ENCODE assay signal across 9 cellular contexts in the genomic region with DNA sequence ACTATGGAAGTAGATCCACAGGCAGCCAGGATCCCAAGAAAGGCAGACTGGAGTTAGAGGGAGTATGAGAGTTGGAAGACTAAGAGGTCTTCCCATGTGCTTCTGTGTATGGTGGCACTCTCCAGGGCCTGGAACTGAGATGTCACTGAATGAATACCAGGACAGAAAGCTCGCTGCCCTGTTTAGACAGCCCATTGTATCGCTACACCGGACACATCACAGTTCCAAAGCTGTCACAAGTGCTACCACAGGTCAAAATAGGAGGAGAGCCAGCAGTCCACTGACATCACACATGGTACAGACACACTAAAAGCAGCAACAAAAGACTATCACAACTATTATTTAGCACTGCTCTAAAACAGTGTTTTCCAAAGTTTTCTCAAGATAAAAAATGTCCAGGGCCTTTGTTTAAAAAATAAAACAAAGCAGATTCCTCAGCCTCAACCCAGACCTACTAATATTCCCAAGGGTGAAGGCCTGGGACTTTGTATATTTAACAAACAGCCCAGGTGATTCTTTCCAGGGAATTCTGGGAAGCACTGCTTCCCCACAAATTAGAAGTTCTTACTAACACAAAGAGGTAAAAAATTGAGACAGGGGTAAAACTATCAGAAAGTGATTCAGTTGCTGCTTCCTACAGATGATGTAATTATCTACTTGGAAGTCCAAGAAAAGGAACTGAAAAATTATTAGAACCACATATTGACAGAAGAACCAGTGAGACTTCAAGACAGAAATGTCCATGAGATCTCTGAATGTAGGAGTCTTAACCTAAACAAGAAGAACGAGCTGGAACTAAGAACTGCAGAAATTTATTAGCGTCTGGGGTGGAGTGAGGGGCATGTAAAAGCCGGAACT.
DNase-seq lines count a peak whose midpoint lies in the region; ATAC-seq lines count a peak whose summit lies in the region.
"Had no signal": no experiment of that assay in that cellular context is flagged by ENCODE, and none has a peak within 500 bp of the region (broad histone marks: within the 10 kb centered on the region; RNA-seq: fewer than 3 reads in every experiment).

No MANE protein-coding gene starts in this region.

- no peak for DNase-seq in activated T-cell treated with anti-CD3 and anti-CD28 coated beads, Interleukin-2, amount 50 U/mL, for 4 hours
- DNase-seq in activated T-cell treated with anti-CD3 and anti-CD28 coated beads, Interleukin-2, amount 50 U/mL, for 48 hours: no peak
- DNase-seq in T-helper 17 cell: no peak
- DNase-seq in stimulated activated effector memory CD8-positive, alpha-beta T cell treated with anti-CD3 and anti-CD28 coated beads, Interleukin-12 subunit alpha, Interleukin-12 subunit beta, amount 100 ng/mL, for 72 hours (ENCODE audit: low spot score in 2 of 2): no peak
- DNase-seq in islet precursor cell: no peak
- no peak for DNase-seq in neuronal stem cell (ENCODE audit: low spot score)
- DNase-seq: activated CD4-positive, CD25-positive, alpha-beta regulatory T cell had no signal

- no peaks in the 10 kb centered on the region for H3K79me1 ChIP-seq in neuronal stem cell (ENCODE audit: low read depth, low read length)

- H4K91ac ChIP-seq in neuronal stem cell (ENCODE audit: low read depth, low read length, poor library complexity): no peak overlapping the region

- no peaks in the 10 kb centered on the region for H3K27me3 Mint-ChIP-seq in activated T-cell treated with anti-CD3 and anti-CD28 coated beads, Interleukin-2, amount 50 U/mL, for 4 hours (ENCODE audit: low read depth)
- no peaks in the 10 kb centered on the region for H3K27me3 Mint-ChIP-seq in T-helper 17 cell

- no peak overlapping the region for H2BK5ac ChIP-seq in neuronal stem cell (ENCODE audit: low read length)

- no CpG with 5 or more reads among the region's 6 CpGs for WGBS in neuronal stem cell (ENCODE audit: extremely low coverage in 2 of 2, insufficient read length in 2 of 2, insufficient replicate concordance in 1 of 2), 2 donors

- no peak overlapping the region for H3K18ac ChIP-seq in neuronal stem cell (ENCODE audit: low read length)

- peaks cover 57% of the 10 kb centered on the region for H3K4me1 Mint-ChIP-seq in activated T-cell treated with anti-CD3 and anti-CD28 coated beads, Interleukin-2, amount 50 U/mL, for 4 hours (ENCODE audit: low read depth)
- H3K4me1 Mint-ChIP-seq in T-helper 17 cell: peaks cover 25% of the 10 kb centered on the region
- H3K4me1 Mint-ChIP-seq in stimulated activated effector memory CD8-positive, alpha-beta T cell treated with anti-CD3 and anti-CD28 coated beads, Interleukin-12 subunit alpha, Interleukin-12 subunit beta, amount 100 ng/mL, for 72 hours: peaks cover 58% of the 10 kb centered on the region

- H3K4ac ChIP-seq in neuronal stem cell (ENCODE audit: low read length): no peak overlapping the region

- H3K9ac ChIP-seq in neuronal stem cell (ENCODE audit: low read depth, low read length, poor library complexity): no peak overlapping the region

- no peak overlapping the region for H3K27ac Mint-ChIP-seq in T-helper 17 cell
- peak overlapping the region; percentile 85 for H3K27ac Mint-ChIP-seq in stimulated activated effector memory CD8-positive, alpha-beta T cell treated with anti-CD3 and anti-CD28 coated beads, Interleukin-12 subunit alpha, Interleukin-12 subunit beta, amount 100 ng/mL, for 72 hours

- H3K4me2 ChIP-seq in neuronal stem cell (ENCODE audit: insufficient read depth, low read length, poor library complexity, severe bottlenecking): no peak overlapping the region

- no peak overlapping the region for H2AK5ac ChIP-seq in neuronal stem cell (ENCODE audit: low read depth, low read length)

- no peak overlapping the region for H4K8ac ChIP-seq in neuronal stem cell (ENCODE audit: low read depth, low read length)

- peaks cover 0 to 11% of the 10 kb centered on the region in 2 donors for H3K4me1 ChIP-seq in neuronal stem cell (ENCODE audit: control insufficient read depth in 2 of 2, insufficient read depth in 1 of 2, low read depth in 1 of 2, low read length in 2 of 2)

- no peaks in the 10 kb centered on the region for H3K36me3 ChIP-seq in neuronal stem cell (replicated peaks in 1 of 2; ENCODE audit: control insufficient read depth in 2 of 2, insufficient read depth in 2 of 2, low read length in 2 of 2)

- no peak overlapping the region for H2AFZ ChIP-seq in neuronal stem cell (ENCODE audit: low read length)

- H3K27me3 ChIP-seq in neuronal stem cell (ENCODE audit: control insufficient read depth in 3 of 3, insufficient read depth in 3 of 3, low read depth in 1 of 3, low read length in 3 of 3): no peaks in the 10 kb centered on the region

- H3K36me3 Mint-ChIP-seq in activated T-cell treated with anti-CD3 and anti-CD28 coated beads, Interleukin-2, amount 50 U/mL, for 4 hours (ENCODE audit: insufficient read depth): peaks cover 10% of the 10 kb centered on the region
- peaks cover under 1% of the 10 kb centered on the region for H3K36me3 Mint-ChIP-seq in T-helper 17 cell (ENCODE audit: low read depth)
- no peaks in the 10 kb centered on the region for H3K36me3 Mint-ChIP-seq in stimulated activated effector memory CD8-positive, alpha-beta T cell treated with anti-CD3 and anti-CD28 coated beads, Interleukin-12 subunit alpha, Interleukin-12 subunit beta, amount 100 ng/mL, for 72 hours

- no peak overlapping the region for H3K14ac ChIP-seq in neuronal stem cell (ENCODE audit: low read length)

- H2BK120ac ChIP-seq in neuronal stem cell (ENCODE audit: low read depth, low read length): no peak overlapping the region

- H3K27ac ChIP-seq in neuronal stem cell (replicated peaks; ENCODE audit: low read length): no peak overlapping the region

- no peaks in the 10 kb centered on the region for H3K9me3 Mint-ChIP-seq in activated T-cell treated with anti-CD3 and anti-CD28 coated beads, Interleukin-2, amount 50 U/mL, for 4 hours
- peaks cover 9% of the 10 kb centered on the region for H3K9me3 Mint-ChIP-seq in stimulated activated effector memory CD8-positive, alpha-beta T cell treated with anti-CD3 and anti-CD28 coated beads, Interleukin-12 subunit alpha, Interleukin-12 subunit beta, amount 100 ng/mL, for 72 hours

- no peak for ATAC-seq in activated T-cell treated with anti-CD3 and anti-CD28 coated beads, Interleukin-2, amount 50 U/mL, for 4 hours
- ATAC-seq in HG02870 (IDR thresholded peaks at IDR 0.05; ENCODE audit: unreplicated experiment): peak; percentile 32
- ATAC-seq in T-helper 17 cell: no peak
- ATAC-seq in stimulated activated effector memory CD8-positive, alpha-beta T cell treated with anti-CD3 and anti-CD28 coated beads, Interleukin-12 subunit alpha, Interleukin-12 subunit beta, amount 100 ng/mL, for 72 hours: no peak
- no peak for ATAC-seq in HG03442 (IDR thresholded peaks at IDR 0.05; ENCODE audit: unreplicated experiment)

- H2BK15ac ChIP-seq in neuronal stem cell (ENCODE audit: low read length): no peak overlapping the region

- H3K23ac ChIP-seq in neuronal stem cell (ENCODE audit: low read depth, low read length, poor library complexity): no peak overlapping the region

- H3K4me3 Mint-ChIP-seq in activated T-cell treated with anti-CD3 and anti-CD28 coated beads, Interleukin-2, amount 50 U/mL, for 4 hours: peak overlapping the region; percentile 59
- peak overlapping the region; percentile 25 for H3K4me3 Mint-ChIP-seq in T-helper 17 cell
- H3K4me3 Mint-ChIP-seq in stimulated activated effector memory CD8-positive, alpha-beta T cell treated with anti-CD3 and anti-CD28 coated beads, Interleukin-12 subunit alpha, Interleukin-12 subunit beta, amount 100 ng/mL, for 72 hours: peak overlapping the region; percentile 42

- H2BK12ac ChIP-seq in neuronal stem cell (ENCODE audit: low read length): no peak overlapping the region

- H3K4me3 ChIP-seq in neuronal stem cell (ENCODE audit: low read length in 2 of 2): no peak overlapping the region

- H3K9me3 ChIP-seq in T-helper 17 cell (ENCODE audit: control insufficient read depth, low read length, poor library complexity, severe bottlenecking) (no peaks in the 10 kb centered on the region), neuronal stem cell (replicated peaks in 1 of 2; ENCODE audit: control insufficient read depth in 2 of 2, insufficient read depth in 1 of 2, low read depth in 1 of 2, low read length in 2 of 2) (no peaks in the 10 kb centered on the region)
